In the genomic region with DNA sequence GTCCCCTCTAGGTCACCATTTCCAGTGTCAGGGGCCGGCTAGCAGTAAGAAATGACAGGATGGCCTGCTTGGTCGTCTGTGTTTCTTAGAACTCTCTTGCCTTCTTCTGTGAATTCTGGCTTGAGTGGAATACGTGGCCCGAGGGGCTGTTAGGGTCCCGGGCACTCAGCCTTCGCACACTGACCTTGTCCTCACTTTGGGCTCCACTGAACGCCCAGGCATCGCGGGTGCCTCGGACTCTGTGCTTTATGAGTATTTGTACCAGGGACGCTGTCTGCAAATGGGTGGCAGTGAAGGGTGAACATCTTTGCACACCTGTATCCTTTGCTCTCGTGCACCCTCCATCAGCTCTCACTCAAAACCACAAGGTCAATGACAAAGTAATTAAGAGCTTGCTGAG, we compare ENCODE assay signal across 21 cellular contexts.
"Had no signal": no experiment of that assay in that cellular context is flagged by ENCODE, and none has a peak within 500 bp of the region (broad histone marks: within the 10 kb centered on the region; RNA-seq: fewer than 3 reads in every experiment).

No MANE protein-coding gene starts in this region.

- DNase-seq: activated CD4-positive, alpha-beta T cell treated with anti-CD3 and anti-CD28 coated beads for 4 hours; activated CD8-positive, alpha-beta memory T cell treated with anti-CD3 and anti-CD28 coated beads, Interleukin-2, amount 50 U/mL, for 4 hours; activated CD8-positive, alpha-beta T cell treated with anti-CD3 and anti-CD28 coated beads for 36 hours; activated naive CD4-positive, alpha-beta T cell; activated T-cell treated with anti-CD3 and anti-CD28 coated beads, Interleukin-2, amount 50 U/mL, for 72 hours; body of pancreas; Kasumi-1; NCI-H1105 treated with DMSO at 0.1 percent for 48 hours; NCI-H1436 treated with DMSO at 0.1 percent for 48 hours; NCI-H187; NCI-H2081; NCI-H510A treated with DMSO at 0.1 percent for 48 hours; NCI-H69; NK-92 treated with Interleukin-12 subunit alpha and Interleukin-12 subunit beta, amount 100 ng/mL, for 24 hours; OCI-M1; RPMI8226; SHP77 treated with DMSO at 0.1 percent for 48 hours had no signal

- H3K27me3 ChIP-seq: ascending aorta, body of pancreas had no signal

- FAIRE-seq: bronchial epithelial cell had no signal

- H3K4me3 ChIP-seq: ascending aorta, body of pancreas had no signal

- H3K36me3 ChIP-seq: ascending aorta had no signal

- H3K4me1 ChIP-seq: body of pancreas had no signal

- H3K9me3 ChIP-seq: ascending aorta had no signal

- H3K27ac ChIP-seq: body of pancreas had no signal

- ATAC-seq: activated CD4-positive, CD25-positive, alpha-beta regulatory T cell treated with anti-CD3 and anti-CD28 coated beads, Interleukin-2, amount 50 U/mL, for 24 hours; activated CD8-positive, alpha-beta T cell treated with anti-CD3 and anti-CD28 coated beads for 36 hours; activated T-cell treated with anti-CD3 and anti-CD28 coated beads, Interleukin-2, amount 50 U/mL, for 72 hours; body of pancreas; Panc1 had no signal
